ENCODE assay signal across 15 cellular contexts in the genomic region with DNA sequence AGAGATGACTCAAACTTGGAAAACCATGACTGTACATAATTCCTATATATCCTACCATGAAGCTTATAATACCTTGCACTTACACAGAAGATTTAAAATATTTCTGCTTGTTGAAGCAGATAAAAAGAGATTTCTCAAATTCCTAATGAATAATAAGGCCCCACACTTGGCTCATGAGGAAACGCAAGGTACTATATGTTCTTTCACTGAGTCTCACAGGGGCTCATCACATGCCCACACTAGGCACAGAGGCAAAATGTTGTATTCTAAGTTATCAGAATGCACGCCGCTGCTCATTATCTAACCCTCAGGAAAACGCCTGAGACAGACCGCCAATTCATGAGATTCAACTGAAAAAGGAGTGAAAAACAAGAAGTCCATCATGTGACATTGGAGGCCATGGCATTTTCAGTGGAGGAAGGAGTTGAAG. TPM values are rescaled to one million over a fixed set of nuclear protein-coding genes. Genes with fewer than 3 reads are reported as not detected.
A peak's percentile ranks its signal among the peaks of the same experiment; 100 is the strongest.
DNase-seq lines count a peak whose midpoint lies in the region; ATAC-seq and TF ChIP-seq lines count a peak whose summit lies in the region.
"Had no signal": no experiment of that assay in that cellular context is flagged by ENCODE, and none has a peak within 500 bp of the region (broad histone marks: within the 10 kb centered on the region; RNA-seq: fewer than 3 reads in every experiment).

No MANE protein-coding gene starts in this region.

- POLR2A ChIA-PET in Caco-2 (lab: Charles Lee): no interaction called here

- H3K4me2 ChIP-seq in OCI-LY1 (ENCODE audit: low read length): peak overlapping the region; percentile 51; the same call in 1 of the 2 replicates
- H3K4me2 ChIP-seq in mesenchymal stem cell (ENCODE audit: low read length, poor library complexity, severe bottlenecking): no peak overlapping the region

- H3K27ac Mint-ChIP-seq in Caco-2 (ENCODE audit: unreplicated experiment): peak overlapping the region; percentile 36
- peak overlapping the region; percentile 74 for H3K27ac Mint-ChIP-seq in chondrocyte (ENCODE audit: unreplicated experiment)

- CTCF ChIA-PET in Caco-2 (lab: Charles Lee): no interaction called here

- 96% methylated on average over 5 of the region's 5 CpGs for WGBS in mesenchymal stem cell

- H2AFZ ChIP-seq in OCI-LY1 (ENCODE audit: low read length): no peak overlapping the region
- no peak overlapping the region for H2AFZ ChIP-seq in mesenchymal stem cell (ENCODE audit: low read depth, low read length)

- H3K9ac ChIP-seq in OCI-LY1 (ENCODE audit: low read length) (no peak overlapping the region), mesenchymal stem cell (ENCODE audit: low read length) (peak overlapping the region; percentile 20)

- H3K27me3 ChIP-seq in Caco-2 (replicated peaks; ENCODE audit: control insufficient read depth, insufficient read depth, low read length) (no peaks in the 10 kb centered on the region), OCI-LY1 (ENCODE audit: insufficient read depth, low read length) (no peaks in the 10 kb centered on the region), mesenchymal stem cell (ENCODE audit: control insufficient read depth in 1 of 2, insufficient read depth in 1 of 2, low read length in 2 of 2) (no peaks in the 10 kb centered on the region)
- H3K27me3 ChIP-seq: gastroesophageal sphincter had no signal

- H3K4me1 ChIP-seq in Caco-2: peaks cover 42% of the 10 kb centered on the region
- peaks cover 48% of the 10 kb centered on the region for H3K4me1 ChIP-seq in OCI-LY1 (ENCODE audit: insufficient read depth, low read length, severe bottlenecking)
- peaks cover 6% of the 10 kb centered on the region for H3K4me1 ChIP-seq in mesenchymal stem cell (ENCODE audit: control insufficient read depth, insufficient read depth, low read depth, low read length)

- H2BK15ac ChIP-seq in mesenchymal stem cell (ENCODE audit: low read depth, poor library complexity, severe bottlenecking): no peak overlapping the region

- H3K27me3 Mint-ChIP-seq in Caco-2 (ENCODE audit: insufficient read depth, unreplicated experiment) (no peaks in the 10 kb centered on the region), chondrocyte (ENCODE audit: low read depth) (no peaks in the 10 kb centered on the region)

- no peak overlapping the region for H3K14ac ChIP-seq in mesenchymal stem cell (ENCODE audit: low read length in 2 of 2)

- H3K23ac ChIP-seq in mesenchymal stem cell (ENCODE audit: low read length in 2 of 2): no peak overlapping the region

- H3K36me3 ChIP-seq in Caco-2 (ENCODE audit: control insufficient read depth, insufficient read depth, low read length) (no peaks in the 10 kb centered on the region), OCI-LY1 (ENCODE audit: insufficient read depth, low read length) (peaks cover 22% of the 10 kb centered on the region), mesenchymal stem cell (ENCODE audit: control insufficient read depth in 1 of 2, insufficient read depth in 2 of 2, low read depth in 1 of 2, low read length in 2 of 2) (peaks cover 0 to 41% of the 10 kb centered on the region in 2 experiments)
- H3K36me3 ChIP-seq: gastroesophageal sphincter had no signal

- TF ChIP-seq CTCF in Caco-2 (IDR thresholded peaks at IDR 0.05; ENCODE audit: insufficient read depth in 1 of 2, low read depth in 1 of 2, low read length in 1 of 2, severe bottlenecking in 1 of 2, unreplicated experiment in 1 of 2) (no peak), OCI-LY1 (IDR thresholded peaks at IDR 0.05; ENCODE audit: low read length) (no peak), chondrocyte (IDR thresholded peaks at IDR 0.05) (no peak)

- H3K4me1 Mint-ChIP-seq in Caco-2 (ENCODE audit: low read depth, unreplicated experiment) (peaks cover 23% of the 10 kb centered on the region), chondrocyte (ENCODE audit: low read depth) (peaks cover 63% of the 10 kb centered on the region)

- H3K36me3 Mint-ChIP-seq in Caco-2 (ENCODE audit: insufficient read depth, unreplicated experiment) (peaks cover 21% of the 10 kb centered on the region), chondrocyte (ENCODE audit: low read depth) (peaks cover 2% of the 10 kb centered on the region)

- no peak overlapping the region for H3K4me3 Mint-ChIP-seq in Caco-2 (ENCODE audit: unreplicated experiment)
- H3K4me3 Mint-ChIP-seq in chondrocyte (ENCODE audit: unreplicated experiment): no peak overlapping the region

- no peak for ATAC-seq in GM19324 (IDR thresholded peaks at IDR 0.05; ENCODE audit: low FRiP score, unreplicated experiment)

- no peak overlapping the region for H4K91ac ChIP-seq in mesenchymal stem cell (ENCODE audit: low read length)

- H3F3A ChIP-seq in OCI-LY1 (ENCODE audit: insufficient read depth, low read length): 0 out of 2 replicates have a peak, but pooled peaks cover 3% of the 10 kb centered on the region

- H4K8ac ChIP-seq in mesenchymal stem cell (ENCODE audit: low read length): no peak overlapping the region

- H3K4me3 ChIP-seq in Caco-2 (ENCODE audit: low read depth, low read length) (no peak overlapping the region), OCI-LY1 (ENCODE audit: low read depth, low read length, poor library complexity, severe bottlenecking) (no peak overlapping the region), mesenchymal stem cell (ENCODE audit: insufficient read depth in 1 of 2, low read depth in 1 of 2, low read length in 2 of 2) (peak overlapping the region in 1 of 2 experiments; percentile 42)
- H3K4me3 ChIP-seq: gastroesophageal sphincter had no signal

- peaks cover 92% of the 10 kb centered on the region for H3K79me2 ChIP-seq in OCI-LY1 (ENCODE audit: insufficient read depth, low read length)

- H2BK12ac ChIP-seq in mesenchymal stem cell (ENCODE audit: low read length in 2 of 2): no peak overlapping the region

- no peak overlapping the region for H2AK5ac ChIP-seq in mesenchymal stem cell (ENCODE audit: low read length, severe bottlenecking)

- no peak overlapping the region for H3K4ac ChIP-seq in mesenchymal stem cell (ENCODE audit: low read depth in 1 of 2, low read length in 2 of 2)

- no peak overlapping the region for H3K18ac ChIP-seq in mesenchymal stem cell (ENCODE audit: low read depth in 1 of 2, low read length in 2 of 2)

- no peaks in the 10 kb centered on the region for H3K9me2 ChIP-seq in OCI-LY1 (ENCODE audit: low read depth, low read length)

- no peak overlapping the region for H2BK120ac ChIP-seq in mesenchymal stem cell (ENCODE audit: low read depth, low read length)

- no peaks in the 10 kb centered on the region for H3K9me3 ChIP-seq in Caco-2
- H3K9me3 ChIP-seq in OCI-LY1 (ENCODE audit: low read length): no peaks in the 10 kb centered on the region
- no peaks in the 10 kb centered on the region for H3K9me3 ChIP-seq in mesenchymal stem cell (ENCODE audit: control insufficient read depth, low read length)
- H3K9me3 ChIP-seq: gastroesophageal sphincter had no signal

- peak overlapping the region; percentile 27 for H3K27ac ChIP-seq in OCI-LY1 (ENCODE audit: low read depth, low read length, poor library complexity, severe bottlenecking)
- no peak overlapping the region for H3K27ac ChIP-seq in mesenchymal stem cell (ENCODE audit: low read length, poor library complexity, severe bottlenecking)
- H3K27ac ChIP-seq: gastroesophageal sphincter had no signal

- no peaks in the 10 kb centered on the region for H4K20me1 ChIP-seq in OCI-LY1 (ENCODE audit: insufficient read depth, low read length)

- no TSS peak for BruUV-seq in Caco-2 (replicated peaks; lab: Mats Ljungman, UMichigan)

- H3K79me1 ChIP-seq in mesenchymal stem cell (replicated peaks; ENCODE audit: low read length, poor library complexity, severe bottlenecking): peaks cover 2% of the 10 kb centered on the region

- no peak for DNase-seq in Caco-2
- no peak for DNase-seq in chondrocyte (ENCODE audit: low spot score)
- no peak for DNase-seq in mesenchymal stem cell
- DNase-seq in RPMI8226: no peak
- DNase-seq in LoVo (ENCODE audit: low spot score): no peak
- no peak for DNase-seq in NCI-H1930 (lab: John Stamatoyannopoulos, UW)
- DNase-seq: activated CD4-positive, CD25-positive, alpha-beta regulatory T cell; activated gamma-delta T cell; effector CD4-positive, alpha-beta T cell; H7; NCI-H345; stimulated activated naive CD4-positive, alpha-beta T cell treated with Interleukin-2 at 50 U/mL for 16 hours had no signal

- no peak overlapping the region for H2BK5ac ChIP-seq in mesenchymal stem cell (ENCODE audit: low read depth, low read length, poor library complexity, severe bottlenecking)

- H3K9me3 Mint-ChIP-seq in Caco-2 (ENCODE audit: unreplicated experiment): peaks cover 9% of the 10 kb centered on the region
- no peaks in the 10 kb centered on the region for H3K9me3 Mint-ChIP-seq in chondrocyte (ENCODE audit: low read depth)

- intact Hi-C loops in Caco-2 (cut with micrococcal nuclease; ENCODE audit: unreplicated experiment): no loop called here

RNA-seq across cellular contexts. Expression of gene MYO1E, which starts 5.6 kb away (rescaled TPM):
- total RNA-seq in Caco-2 (2022): 182 and 187 TPM in 2 replicates
- total RNA-seq in chondrocyte: 141 to 192 TPM (median 172 TPM) in 3 replicates
- polyA plus RNA-seq in mesenchymal stem cell (2013, experiment 1 of 2): 86.7 TPM
- 85.0 TPM for polyA plus RNA-seq in mesenchymal stem cell (2013, experiment 2 of 2)
